Comparison of ENCODE assay signal across 28 cellular contexts in the genomic region with DNA sequence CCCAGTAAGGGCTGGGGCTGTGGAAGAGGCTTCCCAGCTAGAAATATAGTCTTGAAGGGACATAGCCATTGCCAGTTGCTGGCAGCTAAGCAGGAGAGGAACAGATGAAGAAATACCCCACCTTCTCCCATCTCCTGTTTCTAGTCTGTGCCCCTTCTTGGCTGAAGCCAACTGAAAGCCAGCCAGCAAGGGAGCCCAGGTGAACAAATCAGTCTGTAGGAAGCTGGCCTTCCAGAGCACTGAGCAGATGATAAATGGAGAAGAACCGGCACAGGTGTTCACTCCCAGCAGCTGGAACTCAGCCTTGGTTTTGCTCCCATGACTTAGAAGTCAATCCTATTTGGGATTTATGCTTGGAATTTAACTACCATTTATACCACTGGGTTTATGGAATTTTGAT.
"Had no signal": no experiment of that assay in that cellular context is flagged by ENCODE, and none has a peak within 500 bp of the region (broad histone marks: within the 10 kb centered on the region; RNA-seq: fewer than 3 reads in every experiment).

No MANE protein-coding gene starts in this region.

- DNase-seq: activated B cell treated with CpG ODN at 0.5 μM for 24 hours; activated CD4-positive, alpha-beta T cell treated with anti-CD3 and anti-CD28 coated beads, Interleukin-2, amount 50 U/mL, for 1 hour; activated CD8-positive, alpha-beta T cell treated with anti-CD3 and anti-CD28 coated beads for 36 hours; activated effector memory CD4-positive, alpha-beta T cell treated with anti-CD3 and anti-CD28 coated beads, Interleukin-2, amount 50 U/mL, for 16 hours; activated naive CD4-positive, alpha-beta T cell treated with anti-CD3 and anti-CD28 coated beads for 36 hours; activated naive CD8-positive, alpha-beta T cell treated with anti-CD3 and anti-CD28 coated beads for 36 hours; adrenal gland; central memory CD4-positive, alpha-beta T cell; dermis blood vessel endothelial cell; effector CD4-positive, alpha-beta T cell; esophagus squamous epithelium; foreskin melanocyte; left lung; mesendoderm; mucosa of descending colon; retina; sigmoid colon; stimulated activated CD4-positive, alpha-beta T cell treated with anti-CD3 and anti-CD28 coated beads, Interleukin-1b, Interleukin-23, amount 100 ng/mL, for 48 hours; stimulated activated CD4-positive, alpha-beta T cell treated with anti-CD3 and anti-CD28 coated beads, Interleukin-4, amount 100 ng/mL, for 4 hours; stimulated activated CD8-positive, alpha-beta memory T cell treated with anti-CD3 and anti-CD28 coated beads, Interleukin-4, amount 100 ng/mL, for 48 hours; stimulated activated naive CD8-positive, alpha-beta T cell treated with anti-CD3 and anti-CD28 coated beads, Interleukin-15, amount 100 ng/mL, for 72 hours; T-helper 1 cell; thyroid gland; upper lobe of right lung had no signal

- H3K9me3 Mint-ChIP-seq: activated B cell treated with CpG ODN at 0.5 μM for 24 hours; activated CD8-positive, alpha-beta T cell treated with anti-CD3 and anti-CD28 coated beads for 36 hours; activated naive CD4-positive, alpha-beta T cell treated with anti-CD3 and anti-CD28 coated beads for 36 hours; activated naive CD8-positive, alpha-beta T cell treated with anti-CD3 and anti-CD28 coated beads for 36 hours; nephron; stimulated activated memory B cell treated with anti-CD40 and anti-IgM and Interleukin-4, amounts not matched to agents 10 μg/mL and 1 μg/mL and 100 μg/mL, for 72 hours; stimulated activated naive CD8-positive, alpha-beta T cell treated with anti-CD3 and anti-CD28 coated beads, Interleukin-15, amount 100 ng/mL, for 72 hours; T-helper 2 cell treated with Interferon-gamma antibody and Interleukin-4, amounts not matched to agents 5 μg/mL and 100 μg/mL, for 36 hours had no signal

- H3K4me1 Mint-ChIP-seq: activated B cell treated with CpG ODN at 0.5 μM for 24 hours; activated naive CD8-positive, alpha-beta T cell treated with anti-CD3 and anti-CD28 coated beads for 36 hours; stimulated activated memory B cell treated with anti-CD40 and anti-IgM and Interleukin-4, amounts not matched to agents 10 μg/mL and 1 μg/mL and 100 μg/mL, for 72 hours had no signal

- ATAC-seq: activated CD8-positive, alpha-beta T cell treated with anti-CD3 and anti-CD28 coated beads for 36 hours; left lung; mucosa of descending colon; stimulated activated memory B cell treated with anti-CD40 and anti-IgM and Interleukin-4, amounts not matched to agents 10 μg/mL and 1 μg/mL and 100 μg/mL, for 72 hours; stimulated activated naive CD8-positive, alpha-beta T cell treated with anti-CD3 and anti-CD28 coated beads, Interleukin-15, amount 100 ng/mL, for 72 hours; upper lobe of right lung had no signal

- H3K4me3 Mint-ChIP-seq: activated B cell treated with CpG ODN at 0.5 μM for 24 hours; activated CD8-positive, alpha-beta T cell treated with anti-CD3 and anti-CD28 coated beads for 36 hours; activated naive CD4-positive, alpha-beta T cell treated with anti-CD3 and anti-CD28 coated beads for 36 hours; activated naive CD8-positive, alpha-beta T cell treated with anti-CD3 and anti-CD28 coated beads for 36 hours; nephron; stimulated activated memory B cell treated with anti-CD40 and anti-IgM and Interleukin-4, amounts not matched to agents 10 μg/mL and 1 μg/mL and 100 μg/mL, for 72 hours; stimulated activated naive CD8-positive, alpha-beta T cell treated with anti-CD3 and anti-CD28 coated beads, Interleukin-15, amount 100 ng/mL, for 72 hours; T-helper 2 cell treated with Interferon-gamma antibody and Interleukin-4, amounts not matched to agents 5 μg/mL and 100 μg/mL, for 36 hours had no signal

- H3K27ac Mint-ChIP-seq: activated B cell treated with CpG ODN at 0.5 μM for 24 hours; activated CD8-positive, alpha-beta T cell treated with anti-CD3 and anti-CD28 coated beads for 36 hours; activated naive CD4-positive, alpha-beta T cell treated with anti-CD3 and anti-CD28 coated beads for 36 hours; activated naive CD8-positive, alpha-beta T cell treated with anti-CD3 and anti-CD28 coated beads for 36 hours; nephron; progenitor cell of endocrine pancreas; stimulated activated memory B cell treated with anti-CD40 and anti-IgM and Interleukin-4, amounts not matched to agents 10 μg/mL and 1 μg/mL and 100 μg/mL, for 72 hours; stimulated activated naive CD8-positive, alpha-beta T cell treated with anti-CD3 and anti-CD28 coated beads, Interleukin-15, amount 100 ng/mL, for 72 hours; T-helper 2 cell treated with Interferon-gamma antibody and Interleukin-4, amounts not matched to agents 5 μg/mL and 100 μg/mL, for 36 hours had no signal

- H3K36me3 Mint-ChIP-seq: activated naive CD8-positive, alpha-beta T cell treated with anti-CD3 and anti-CD28 coated beads for 36 hours; stimulated activated memory B cell treated with anti-CD40 and anti-IgM and Interleukin-4, amounts not matched to agents 10 μg/mL and 1 μg/mL and 100 μg/mL, for 72 hours had no signal

- H3K27me3 Mint-ChIP-seq: activated naive CD8-positive, alpha-beta T cell treated with anti-CD3 and anti-CD28 coated beads for 36 hours; progenitor cell of endocrine pancreas had no signal
